In genomic region chr7:30149640-30150272, GRCh38 we compare ENCODE assay signal across 23 cellular contexts. TPM values are rescaled to one million over a fixed set of nuclear protein-coding genes. Genes with fewer than 3 reads are reported as not detected.
DNase-seq lines count a peak whose midpoint lies in the region; ATAC-seq, FAIRE-seq and TF ChIP-seq lines count a peak whose summit lies in the region.
"Had no signal": no experiment of that assay in that cellular context is flagged by ENCODE, and none has a peak within 500 bp of the region (broad histone marks: within the 10 kb centered on the region; RNA-seq: fewer than 3 reads in every experiment).

No MANE protein-coding gene starts in this region.

- TF ChIP-seq EP300 in H1 (IDR thresholded peaks at IDR 0.05; ENCODE audit: borderline replicate concordance in 1 of 2, low read depth in 2 of 2, low read length in 2 of 2) (no peak), suprapubic skin (IDR thresholded peaks at IDR 0.05) (no peak)

- H3K9me3 ChIP-seq in OCI-LY3 (ENCODE audit: insufficient read depth, low read length) (no peaks in the 10 kb centered on the region), H1 (ENCODE audit: insufficient read depth in 2 of 2, low read depth in 1 of 2, low read length in 1 of 2) (no peaks in the 10 kb centered on the region), suprapubic skin (no peaks in the 10 kb centered on the region)
- H3K9me3 ChIP-seq: mucosa of descending colon, transverse colon had no signal

- H2BK15ac ChIP-seq in H1 (ENCODE audit: low read length), result no peak overlapping the region

- TF ChIP-seq POLR2A in H1 (IDR thresholded peaks at IDR 0.05; ENCODE audit: control extremely low read depth in 1 of 2, low read depth in 2 of 2, low read length in 2 of 2) (no peak), suprapubic skin (IDR thresholded peaks at IDR 0.05) (no peak)

- ATAC-seq in HG02763 (IDR thresholded peaks at IDR 0.05; ENCODE audit: unreplicated experiment), result no peak
- no peak for ATAC-seq in HG03565 (IDR thresholded peaks at IDR 0.05; ENCODE audit: unreplicated experiment)
- ATAC-seq: left lobe of liver had no signal

- no peak overlapping the region for H3K23ac ChIP-seq in H1 (ENCODE audit: insufficient read length)

- H3K9ac ChIP-seq in OCI-LY3 (ENCODE audit: low read length), result no peak overlapping the region
- H3K9ac ChIP-seq in H1 (replicated peaks in 1 of 4; ENCODE audit: extremely low read depth in 1 of 4, low read depth in 3 of 4, low read length in 3 of 4), result no peak overlapping the region

- peak overlapping the region; percentile 60 for H3K4me2 ChIP-seq in OCI-LY3 (ENCODE audit: low read length)
- no peak overlapping the region for H3K4me2 ChIP-seq in H1 (ENCODE audit: insufficient read depth in 1 of 2, low read depth in 2 of 2, low read length in 2 of 2)
- H3K4me2 ChIP-seq: GM23338 had no signal

- H3K27me3 Mint-ChIP-seq in activated CD4-positive, alpha-beta T cell treated with anti-CD3 and anti-CD28 coated beads, Interleukin-2, amount 10 ng/mL, durations not matched to agents 7 days and 5 days, result no peaks in the 10 kb centered on the region
- H3K27me3 Mint-ChIP-seq: activated T-helper 17 cell treated with anti-CD3 and anti-CD28 coated beads, Interleukin-2, amount 50 U/mL, for 72 hours; stimulated activated memory B cell treated with anti-CD40 and anti-IgM and Interleukin-4, amounts not matched to agents 10 μg/mL and 1 μg/mL and 100 μg/mL, for 72 hours had no signal

- H3K27me3 ChIP-seq in OCI-LY3 (ENCODE audit: low read depth, low read length), result no peaks in the 10 kb centered on the region
- H3K27me3 ChIP-seq in H1 (replicated peaks in 1 of 4; ENCODE audit: control insufficient read depth in 3 of 4, extremely low read depth in 1 of 4, insufficient read depth in 3 of 4, low read length in 3 of 4), result no peaks in the 10 kb centered on the region; a peak in 1 of 7 replicates
- no peaks in the 10 kb centered on the region for H3K27me3 ChIP-seq in suprapubic skin
- H3K27me3 ChIP-seq: transverse colon had no signal

- peaks cover 3% of the 10 kb centered on the region for H3K4me1 Mint-ChIP-seq in activated CD4-positive, alpha-beta T cell treated with anti-CD3 and anti-CD28 coated beads, Interleukin-2, amount 10 ng/mL, durations not matched to agents 7 days and 5 days
- H3K4me1 Mint-ChIP-seq: activated T-helper 17 cell treated with anti-CD3 and anti-CD28 coated beads, Interleukin-2, amount 50 U/mL, for 72 hours; GM23338; stimulated activated memory B cell treated with anti-CD40 and anti-IgM and Interleukin-4, amounts not matched to agents 10 μg/mL and 1 μg/mL and 100 μg/mL, for 72 hours had no signal

- H3K9me3 Mint-ChIP-seq in activated CD4-positive, alpha-beta T cell treated with anti-CD3 and anti-CD28 coated beads, Interleukin-2, amount 10 ng/mL, durations not matched to agents 7 days and 5 days, result no peaks in the 10 kb centered on the region
- H3K9me3 Mint-ChIP-seq: activated T-helper 17 cell treated with anti-CD3 and anti-CD28 coated beads, Interleukin-2, amount 50 U/mL, for 72 hours; CD14-positive monocyte; GM23338; stimulated activated memory B cell treated with anti-CD40 and anti-IgM and Interleukin-4, amounts not matched to agents 10 μg/mL and 1 μg/mL and 100 μg/mL, for 72 hours had no signal

- H3K4me1 ChIP-seq in OCI-LY3 (ENCODE audit: low read length) (peaks cover 48% of the 10 kb centered on the region), H1 (replicated peaks in 1 of 4; ENCODE audit: control insufficient read depth in 3 of 4, insufficient read depth in 4 of 4, low read length in 3 of 4) (peaks cover 0 to 3% (median 1%) of the 10 kb centered on the region in 4 experiments; a peak in 3 of 7 replicates), suprapubic skin (peaks cover 13% of the 10 kb centered on the region)

- TF ChIP-seq CTCF in OCI-LY3 (IDR thresholded peaks at IDR 0.05; ENCODE audit: low read depth, low read length), result no peak
- TF ChIP-seq CTCF in H1 (IDR thresholded peaks at IDR 0.05; ENCODE audit: control extremely low read depth in 1 of 3, insufficient read depth in 1 of 3, low read depth in 1 of 3, low read length in 3 of 3), result no peak
- no peak for TF ChIP-seq CTCF in suprapubic skin (IDR thresholded peaks at IDR 0.05)

- CTCF ChIA-PET in activated CD4-positive, alpha-beta T cell treated with anti-CD3 and anti-CD28 coated beads, Interleukin-2, amount 10 ng/mL, durations not matched to agents 7 days and 5 days (lab: Charles Lee), result no interaction called here
- CTCF ChIA-PET in H1 (lab: Charles Lee; ENCODE audit: partially characterized antibody), result no interaction called here

- H3K4ac ChIP-seq in H1 (replicated peaks; ENCODE audit: insufficient read length, low read depth, low read length), result no peak overlapping the region

- TF ChIP-seq RAD21 in H1 (IDR thresholded peaks at IDR 0.05 in 1 of 2, conservative IDR thresholded peaks at IDR 0.05 in 1 of 2; ENCODE audit: low read depth in 2 of 2, low read length in 2 of 2), result no peak

- H2BK12ac ChIP-seq in H1 (ENCODE audit: low read depth, low read length), result no peak overlapping the region

- no peak overlapping the region for H4K8ac ChIP-seq in H1 (ENCODE audit: extremely low read depth, insufficient read depth, low read length)

- H2BK5ac ChIP-seq in H1 (ENCODE audit: low read depth, low read length), result no peak overlapping the region

- no peak for DNase-seq in activated CD4-positive, alpha-beta T cell treated with anti-CD3 and anti-CD28 coated beads, Interleukin-2, amount 10 ng/mL, durations not matched to agents 7 days and 5 days
- no peak for DNase-seq in activated CD4-positive, alpha-beta T cell treated with anti-CD3 and anti-CD28 coated beads, Interleukin-2, amount 50 U/mL, for 1 hour
- no peak for DNase-seq in H1 (ENCODE audit: low read depth in 1 of 2, low spot score in 2 of 2)
- no peak for DNase-seq in suprapubic skin (ENCODE audit: low spot score in 2 of 2)
- DNase-seq in NCI-H2081 (lab: John Stamatoyannopoulos, UW), result no peak
- DNase-seq: amniotic stem cell, DMS 273 treated with DMSO at 0.1 percent for 48 hours, NCI-H1436 treated with DMSO at 0.1 percent for 48 hours, NCI-H748 treated with DMSO at 0.1 percent for 48 hours, SIG-M5, transverse colon had no signal

- H2BK120ac ChIP-seq in H1 (replicated peaks; ENCODE audit: low read depth, low read length), result no peak overlapping the region

- H3K36me3 ChIP-seq in OCI-LY3 (replicated peaks; ENCODE audit: low read depth, low read length), result peaks cover 19% of the 10 kb centered on the region
- H3K36me3 ChIP-seq in H1 (ENCODE audit: control insufficient read depth in 2 of 4, insufficient read depth in 4 of 4, low read length in 3 of 4), result no peaks in the 10 kb centered on the region
- H3K36me3 ChIP-seq in suprapubic skin, result peaks cover 25% of the 10 kb centered on the region
- H3K36me3 ChIP-seq: transverse colon had no signal

- no peak for FAIRE-seq in H1 (lab: Jason Lieb, UNC)
- FAIRE-seq: G401.6, GM19239 had no signal

- peaks cover 4% of the 10 kb centered on the region for H3K36me3 Mint-ChIP-seq in activated CD4-positive, alpha-beta T cell treated with anti-CD3 and anti-CD28 coated beads, Interleukin-2, amount 10 ng/mL, durations not matched to agents 7 days and 5 days (ENCODE audit: low read depth)
- H3K36me3 Mint-ChIP-seq: stimulated activated memory B cell treated with anti-CD40 and anti-IgM and Interleukin-4, amounts not matched to agents 10 μg/mL and 1 μg/mL and 100 μg/mL, for 72 hours had no signal

- H3K56ac ChIP-seq in H1 (replicated peaks; ENCODE audit: insufficient read length, low read depth, low read length), result no peak overlapping the region

- peak overlapping the region; percentile 48 for H3K4me3 Mint-ChIP-seq in activated CD4-positive, alpha-beta T cell treated with anti-CD3 and anti-CD28 coated beads, Interleukin-2, amount 10 ng/mL, durations not matched to agents 7 days and 5 days
- H3K4me3 Mint-ChIP-seq: activated T-helper 17 cell treated with anti-CD3 and anti-CD28 coated beads, Interleukin-2, amount 50 U/mL, for 72 hours; GM23338 had no signal

- H3K79me2 ChIP-seq in OCI-LY3 (ENCODE audit: low read length) (peaks cover 49% of the 10 kb centered on the region), H1 (ENCODE audit: control insufficient read depth in 1 of 2, insufficient read depth in 2 of 2, low read length in 2 of 2) (no peaks in the 10 kb centered on the region)

- H3K27ac Mint-ChIP-seq in activated CD4-positive, alpha-beta T cell treated with anti-CD3 and anti-CD28 coated beads, Interleukin-2, amount 10 ng/mL, durations not matched to agents 7 days and 5 days, result no peak overlapping the region
- H3K27ac Mint-ChIP-seq: activated T-helper 17 cell treated with anti-CD3 and anti-CD28 coated beads, Interleukin-2, amount 50 U/mL, for 72 hours; GM23338; stimulated activated memory B cell treated with anti-CD40 and anti-IgM and Interleukin-4, amounts not matched to agents 10 μg/mL and 1 μg/mL and 100 μg/mL, for 72 hours had no signal

- 95% methylated on average over 7 of the region's 7 CpGs; no CpG with 5 or more reads in 1 of the 2 experiments for WGBS in H1 (ENCODE audit: extremely low coverage in 1 of 2, insufficient coverage in 1 of 2, insufficient read length in 1 of 2, insufficient replicate concordance in 2 of 2, low coverage in 1 of 2, low lambda C conversion rate in 2 of 2, missing lambda C conversion rate in 1 of 2), 2 experiments
- WGBS in suprapubic skin, result 83% methylated on average over 7 of the region's 7 CpGs

- no peak overlapping the region for H3K18ac ChIP-seq in H1 (ENCODE audit: extremely low read depth, low read length)

- no peak overlapping the region for H2AK5ac ChIP-seq in H1 (ENCODE audit: low read depth, low read length)

- no peaks in the 10 kb centered on the region for H3K23me2 ChIP-seq in H1 (ENCODE audit: low read depth, low read length)

- no peak overlapping the region for H4K5ac ChIP-seq in H1 (ENCODE audit: insufficient read length, low read depth, low read length)

- H3K27ac ChIP-seq in OCI-LY3 (ENCODE audit: low read length) (no peak overlapping the region), H1 (ENCODE audit: low read depth, low read length) (no peak overlapping the region), suprapubic skin (peak overlapping the region; percentile 56)
- H3K27ac ChIP-seq: transverse colon, VCaP had no signal

- POLR2A ChIA-PET in activated CD4-positive, alpha-beta T cell treated with anti-CD3 and anti-CD28 coated beads, Interleukin-2, amount 10 ng/mL, durations not matched to agents 7 days and 5 days (lab: Charles Lee), result interaction anchor here (0.5 kb wide), 1 partner anchor 17 kb away, joined by 3 read pairs; no protein-coding TSS in a partner anchor
- POLR2A ChIA-PET in H1 (lab: Charles Lee; ENCODE audit: partially characterized antibody), result no interaction called here

- H4K20me1 ChIP-seq in OCI-LY3 (ENCODE audit: insufficient read depth, low read length) (no peaks in the 10 kb centered on the region), H1 (replicated peaks in 1 of 2; ENCODE audit: control insufficient read depth in 1 of 2, insufficient read depth in 2 of 2, low read length in 2 of 2) (no peaks in the 10 kb centered on the region)

- no peak overlapping the region for H2BK20ac ChIP-seq in H1 (ENCODE audit: low read length)

- H3K14ac ChIP-seq in H1 (ENCODE audit: insufficient read length), result no peak overlapping the region

- no peak overlapping the region for H4K91ac ChIP-seq in H1 (replicated peaks; ENCODE audit: insufficient read length, low read length)

- H3K79me1 ChIP-seq in H1 (ENCODE audit: low read depth, low read length), result no peaks in the 10 kb centered on the region

- H3K4me3 ChIP-seq in OCI-LY3 (ENCODE audit: low read length) (no peak overlapping the region), H1 (ENCODE audit: extremely low read depth in 1 of 4, insufficient read depth in 2 of 4, low read depth in 3 of 4, low read length in 4 of 4) (no peak overlapping the region), suprapubic skin (no peak overlapping the region)
- H3K4me3 ChIP-seq: GM23338, mucosa of descending colon, transverse colon had no signal

- H2AFZ ChIP-seq in OCI-LY3 (ENCODE audit: low read depth, low read length), result no peak overlapping the region
- H2AFZ ChIP-seq in H1 (ENCODE audit: low read length), result no peak overlapping the region
- H2AFZ ChIP-seq: GM23338 had no signal

RNA-seq across cellular contexts. Expression of gene MTURN, which starts 15.0 kb away (rescaled TPM):
- 1 to 10 TPM; 3.7 to 4.1 TPM for total RNA-seq in activated CD4-positive, alpha-beta T cell treated with anti-CD3 and anti-CD28 coated beads, Interleukin-2, amount 10 ng/mL, durations not matched to agents 7 days and 5 days
- total RNA-seq in H1 (2021; fragmentation: NEBNext Ultra II Directional; extraction: Animal tissue kit (Norgen Biotek cat#: 25700)), result 5.3 and 5.8 TPM in 2 replicates
- polyA plus RNA-seq in H1 (2011; rRNA removed), result 2.2 and 2.6 TPM in 2 replicates
- polyA plus RNA-seq in H1 (2011; cell fraction: cytosol; rRNA removed), result 4.2 TPM
- polyA plus RNA-seq in H1 (2011; cell fraction: nucleus; rRNA removed), result 6.0 TPM
- polyA plus RNA-seq in H1 (2012, experiment 1 of 2), result 4.3 to 5.8 TPM (median 4.6 TPM) in 4 replicates
- 0.85 TPM for polyA plus RNA-seq in H1 (2012, experiment 2 of 2)
- polyA plus RNA-seq in H1 (2013, experiment 1 of 2), result 3.1 TPM
- 2.7 TPM for polyA plus RNA-seq in H1 (2013, experiment 2 of 2)
- polyA minus RNA-seq in H1 (2011; rRNA and poly(A)+ RNA removed), result 5.8 and 5.9 TPM in 2 replicates
- polyA minus RNA-seq in H1 (2011; cell fraction: cytosol; rRNA and poly(A)+ RNA removed), result 3.5 TPM
- polyA minus RNA-seq in H1 (2011; cell fraction: nucleus; rRNA and poly(A)+ RNA removed), result 6.3 TPM
- total RNA-seq in suprapubic skin, result 100 to 1,000 TPM in 1 of 4 donors, 10 to 100 TPM in 3; 42.9 to 103 (median 58.0) TPM
